In genomic region chr4:86778169-86778568, GRCh38 we compare ENCODE assay signal across 20 cellular contexts.
DNase-seq lines count a peak whose midpoint lies in the region; TF ChIP-seq lines count a peak whose summit lies in the region.
"Had no signal": no experiment of that assay in that cellular context is flagged by ENCODE, and none has a peak within 500 bp of the region (broad histone marks: within the 10 kb centered on the region; RNA-seq: fewer than 3 reads in every experiment).

No MANE protein-coding gene starts in this region.

- intact Hi-C loops in tibial artery (cut with DNase I; ENCODE audit: low total_unique reads): no loop called here

- H3K4me3 Mint-ChIP-seq in nephron progenitor cell: peak overlapping the region; percentile 3
- H3K4me3 Mint-ChIP-seq: CD14-positive monocyte, IgD-negative memory B cell had no signal

- no peaks in the 10 kb centered on the region for H3K27me3 ChIP-seq in tibial artery

- peaks cover 16% of the 10 kb centered on the region for H3K4me1 Mint-ChIP-seq in nephron progenitor cell
- H3K4me1 Mint-ChIP-seq: CD14-positive monocyte, IgD-negative memory B cell had no signal

- peaks cover 90% of the 10 kb centered on the region for H3K36me3 Mint-ChIP-seq in nephron progenitor cell (ENCODE audit: low read depth)
- H3K36me3 Mint-ChIP-seq: CD14-positive monocyte, IgD-negative memory B cell had no signal

- POLR2A ChIA-PET in HEK293T (lab: Yijun Ruan, JAX): no interaction called here

- H3K27me3 Mint-ChIP-seq in nephron progenitor cell (ENCODE audit: low read depth, poor library complexity): no peaks in the 10 kb centered on the region

- CTCF ChIA-PET in HEK293T (lab: Yijun Ruan, JAX): interaction anchor here (0.7 kb wide), 1 partner anchor 280 kb away, joined by 4 read pairs; no protein-coding TSS in a partner anchor

- peak overlapping the region; percentile 62; the same call in 1 of the 2 replicates for H3K27ac ChIP-seq in SK-N-MC
- H3K27ac ChIP-seq in tibial artery: no peak overlapping the region
- H3K27ac ChIP-seq: HL-60, RWPE1 had no signal

- H3K4me3 ChIP-seq in SK-N-MC: no peak overlapping the region
- no peak overlapping the region for H3K4me3 ChIP-seq in tibial artery

- peak overlapping the region; percentile 33 for H3K27ac Mint-ChIP-seq in nephron progenitor cell
- H3K27ac Mint-ChIP-seq: CD14-positive monocyte, IgD-negative memory B cell had no signal

- no peak overlapping the region for H3K9ac ChIP-seq in SK-N-MC (ENCODE audit: insufficient read length)

- no peaks in the 10 kb centered on the region for H3K9me3 ChIP-seq in SK-N-MC (ENCODE audit: low read depth, low read length)
- H3K9me3 ChIP-seq in tibial artery: no peaks in the 10 kb centered on the region

- no peaks in the 10 kb centered on the region for H3K4me1 ChIP-seq in tibial artery

- TF ChIP-seq CTCF in nephron progenitor cell (IDR thresholded peaks at IDR 0.05) (no peak), tibial artery (IDR thresholded peaks at IDR 0.05) (no peak)

- H3K9me3 Mint-ChIP-seq in nephron progenitor cell: peaks cover 5% of the 10 kb centered on the region
- H3K9me3 Mint-ChIP-seq: IgD-negative memory B cell had no signal

- DNase-seq in DMS153 (lab: John Stamatoyannopoulos, UW): peak; percentile 40
- peak; percentile 56 for DNase-seq in HEK293T (ENCODE audit: extremely low spot score)
- no peak for DNase-seq in SK-N-MC (ENCODE audit: low read depth, low spot score)
- DNase-seq in nephron progenitor cell: peak; percentile 43
- no peak for DNase-seq in D341Med (ENCODE audit: low spot score)
- DNase-seq in tibial artery: no peak
- DNase-seq in DMS79 (lab: John Stamatoyannopoulos, UW): no peak
- no peak for DNase-seq in mucosa of gallbladder (ENCODE audit: low spot score)
- DNase-seq: COR-L47, HCEC 1CT, Kasumi-1, MM.1S, NCI-H1105, NCI-H1930, NCI-H2227 treated with DMSO at 0.1 percent for 48 hours, NCI-H524 had no signal

- H3K36me3 ChIP-seq in SK-N-MC (ENCODE audit: insufficient read depth, low read length) (peaks cover 97% of the 10 kb centered on the region), tibial artery (peaks cover 0 to 29% (median 10%) of the 10 kb centered on the region in 3 donors)

TF ChIP-seq in HEK293T, 16 proteins besides CTCF, POLR2A, EP300 and RAD21:
- TF ChIP-seq FOXA1 (IDR thresholded peaks at IDR 0.05) (no peak), BHLHE40 (IDR thresholded peaks at IDR 0.05; ENCODE audit: borderline replicate concordance) (no peak), ZNF384 (IDR thresholded peaks at IDR 0.05) (no peak), CTBP1 (IDR thresholded peaks at IDR 0.05; ENCODE audit: borderline replicate concordance) (peak; percentile 85)
- TF ChIP-seq, protein P1, sequence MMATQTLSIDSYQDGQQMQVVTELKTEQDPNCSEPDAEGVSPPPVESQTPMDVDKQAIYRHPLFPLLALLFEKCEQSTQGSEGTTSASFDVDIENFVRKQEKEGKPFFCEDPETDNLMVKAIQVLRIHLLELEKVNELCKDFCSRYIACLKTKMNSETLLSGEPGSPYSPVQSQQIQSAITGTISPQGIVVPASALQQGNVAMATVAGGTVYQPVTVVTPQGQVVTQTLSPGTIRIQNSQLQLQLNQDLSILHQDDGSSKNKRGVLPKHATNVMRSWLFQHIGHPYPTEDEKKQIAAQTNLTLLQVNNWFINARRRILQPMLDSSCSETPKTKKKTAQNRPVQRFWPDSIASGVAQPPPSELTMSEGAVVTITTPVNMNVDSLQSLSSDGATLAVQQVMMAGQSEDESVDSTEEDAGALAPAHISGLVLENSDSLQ (IDR thresholded peaks at IDR 0.05): peak; percentile 96

Comparison
In these comparisons a context has a peak if more than half of its experiments do, and no peak if none do; other contexts are left out.
1. DNase-seq: peak in DMS153 (single experiment), HEK293T (single experiment) and nephron progenitor cell (single experiment); none in SK-N-MC (single experiment), D341Med (single experiment), tibial artery (0 of 2), DMS79 (single experiment) and mucosa of gallbladder (single experiment).